Comparison of ENCODE assay signal across 14 cellular contexts in genomic region chr19:1125601-1126533, GRCh38. TPM values are rescaled to one million over a fixed set of nuclear protein-coding genes. Genes with fewer than 3 reads are reported as not detected.
DNase-seq lines count a peak whose midpoint lies in the region; ATAC-seq, FAIRE-seq and TF ChIP-seq lines count a peak whose summit lies in the region.
"Had no signal": no experiment of that assay in that cellular context is flagged by ENCODE, and none has a peak within 500 bp of the region (broad histone marks: within the 10 kb centered on the region; RNA-seq: fewer than 3 reads in every experiment).

No MANE protein-coding gene starts in this region.

- ATAC-seq in K562 = no peak
- no peak for ATAC-seq in WTC11
- no peak for ATAC-seq in GM18907 (IDR thresholded peaks at IDR 0.05; ENCODE audit: unreplicated experiment)

- H3K27me3 Mint-ChIP-seq in osteocyte (ENCODE audit: unreplicated experiment) = no peaks in the 10 kb centered on the region
- H3K27me3 Mint-ChIP-seq in WTC11 (ENCODE audit: low read depth) = no peaks in the 10 kb centered on the region
- H3K27me3 Mint-ChIP-seq: CD4-positive, CD25-positive, alpha-beta regulatory T cell had no signal

- peaks cover 34 to 79% (median 42%) of the 10 kb centered on the region in 10 experiments for H3K4me1 ChIP-seq in BLaER1 treated with 17β-estradiol and CSF1 and Interleukin-3, amounts not matched to agents 10 nM and 100 nM
- H3K4me1 ChIP-seq in K562 (replicated peaks in 1 of 2; ENCODE audit: control insufficient read depth in 2 of 2, insufficient read depth in 2 of 2, low read length in 2 of 2) (peaks cover 6 to 69% of the 10 kb centered on the region in 2 experiments; a peak in 4 of 5 replicates), uterus (no peaks in the 10 kb centered on the region)

- H3K36me3 Mint-ChIP-seq in osteocyte (ENCODE audit: unreplicated experiment) (peaks cover 10% of the 10 kb centered on the region), WTC11 (peaks cover 10% of the 10 kb centered on the region)

- no peak for TF ChIP-seq CTCF in K562 (IDR thresholded peaks at IDR 0.05 in 2 of 3, conservative IDR thresholded peaks at IDR 0.05 in 1 of 3; ENCODE audit: insufficient read depth in 2 of 3, low read depth in 1 of 3, low read length in 3 of 3)
- TF ChIP-seq CTCF in osteocyte (IDR thresholded peaks at IDR 0.05) = no peak
- no peak for TF ChIP-seq CTCF in WTC11 (IDR thresholded peaks at IDR 0.05)
- TF ChIP-seq CTCF in uterus (IDR thresholded peaks at IDR 0.05) = no peak

- no peak for TF ChIP-seq RAD21 in K562 (CRISPR knock-in tag; conservative IDR thresholded peaks at IDR 0.05 in 1 of 2, IDR thresholded peaks at IDR 0.05 in 1 of 2)

- H3K9me3 ChIP-seq in BLaER1 treated with 17β-estradiol and CSF1 and Interleukin-3, amounts not matched to agents 10 nM and 100 nM (replicated peaks in 1 of 11) = no peaks in the 10 kb centered on the region
- H3K9me3 ChIP-seq in MG63 = no peaks in the 10 kb centered on the region
- H3K9me3 ChIP-seq in K562 (replicated peaks; ENCODE audit: control insufficient read depth, insufficient read depth, low read depth, low read length) = no peaks in the 10 kb centered on the region
- H3K9me3 ChIP-seq in uterus = no peaks in the 10 kb centered on the region
- H3K9me3 ChIP-seq: ovary had no signal

- no peaks in the 10 kb centered on the region for H3K9me3 Mint-ChIP-seq in osteocyte (ENCODE audit: unreplicated experiment)
- no peaks in the 10 kb centered on the region for H3K9me3 Mint-ChIP-seq in WTC11
- H3K9me3 Mint-ChIP-seq: CD4-positive, CD25-positive, alpha-beta regulatory T cell; T-helper 1 cell treated with Interleukin-12 subunit alpha and Interleukin-12 subunit beta and Interleukin-4 antibody, amounts not matched to agents 30 μg/mL and 1 μg/mL, for 36 hours had no signal

- H3K4me3 Mint-ChIP-seq in osteocyte (ENCODE audit: unreplicated experiment) = no peak overlapping the region
- H3K4me3 Mint-ChIP-seq in WTC11 = no peak overlapping the region
- H3K4me3 Mint-ChIP-seq: T-helper 1 cell treated with Interleukin-12 subunit alpha and Interleukin-12 subunit beta and Interleukin-4 antibody, amounts not matched to agents 30 μg/mL and 1 μg/mL, for 36 hours had no signal

- peaks cover 52 to 99% (median 79%) of the 10 kb centered on the region in 11 experiments for H4K20me1 ChIP-seq in BLaER1 treated with 17β-estradiol and CSF1 and Interleukin-3, amounts not matched to agents 10 nM and 100 nM
- H4K20me1 ChIP-seq in K562 (replicated peaks; ENCODE audit: control insufficient read depth, insufficient read depth, low read length) = no peaks in the 10 kb centered on the region; the same call in 1 of the 2 replicates

- H3K27ac ChIP-seq in BLaER1 treated with 17β-estradiol and CSF1 and Interleukin-3, amounts not matched to agents 10 nM and 100 nM = peak overlapping the region; percentile 24 to 71 (median 50); a peak in 21 of 22 replicates
- H3K27ac ChIP-seq in K562 (ENCODE audit: extremely low read depth, low read depth, low read length) (no peak overlapping the region), uterus (no peak overlapping the region)
- H3K27ac ChIP-seq: ovary had no signal

- peak; percentile 42 for FAIRE-seq in K562 (lab: Jason Lieb, UNC)

- peaks cover 2% of the 10 kb centered on the region; the same call in 2 of the 3 replicates for H3K79me2 ChIP-seq in K562 (ENCODE audit: control insufficient read depth, insufficient read depth, low read length)

- H3K4me1 Mint-ChIP-seq in osteocyte (ENCODE audit: unreplicated experiment) = peaks cover 45% of the 10 kb centered on the region
- H3K4me1 Mint-ChIP-seq in WTC11 = no peaks in the 10 kb centered on the region

- CTCF ChIA-PET in K562 (lab: Yijun Ruan, JAX; ENCODE audit: low intra/inter-chr PET ratio) = interaction anchor here (0.8 kb wide), 1 partner anchor 68 kb away, joined by 4 read pairs; no protein-coding TSS in a partner anchor
- CTCF ChIA-PET in WTC11 (lab: Charles Lee) = interaction anchor here (0.6 to 1.2 kb wide), 3 partner anchors 105 to 155 kb away, joined by 3 to 6 read pairs (median 5); no protein-coding TSS in a partner anchor

- BruUV-seq in K562 (replicated peaks; lab: Mats Ljungman, UMichigan) = no TSS peak

- peak overlapping the region; percentile 48 to 99 (median 70) for H3K4me2 ChIP-seq in BLaER1 treated with 17β-estradiol and CSF1 and Interleukin-3, amounts not matched to agents 10 nM and 100 nM
- no peak overlapping the region for H3K4me2 ChIP-seq in K562 (ENCODE audit: insufficient read depth, low read length)

- DNase-seq in MG63 = peak; percentile 57
- no peak for DNase-seq in K562 (ENCODE audit: extremely low read depth in 1 of 4, low spot score in 3 of 4)
- DNase-seq in osteocyte (ENCODE audit: extremely low spot score, unreplicated experiment) = no peak
- DNase-seq in activated CD4-positive, CD25-positive, alpha-beta regulatory T cell (lab: John Stamatoyannopoulos, UW) = no peak
- DNase-seq in WTC11 (ENCODE audit: low spot score) = no peak
- DNase-seq in uterus = no peak
- DNase-seq: CD4-positive, CD25-positive, alpha-beta regulatory T cell; NCI-H2171; ovary; stimulated activated CD4-positive, alpha-beta T cell treated with anti-CD3 and anti-CD28 coated beads, Interleukin-2, amount 100 ng/mL, for 24 hours; stimulated activated naive CD4-positive, alpha-beta T cell had no signal

- peaks cover 65 to 96% (median 80%) of the 10 kb centered on the region in 11 experiments for H3K36me3 ChIP-seq in BLaER1 treated with 17β-estradiol and CSF1 and Interleukin-3, amounts not matched to agents 10 nM and 100 nM
- H3K36me3 ChIP-seq in MG63 (peaks cover 30% of the 10 kb centered on the region), K562 (ENCODE audit: control insufficient read depth, insufficient read depth, low read length) (peaks cover 56% of the 10 kb centered on the region), uterus (no peaks in the 10 kb centered on the region)
- H3K36me3 ChIP-seq: ovary had no signal

- TF ChIP-seq POLR2A in K562 (conservative IDR thresholded peaks at IDR 0.05) (no peak), uterus (IDR thresholded peaks at IDR 0.05) (no peak)

- H3K27ac Mint-ChIP-seq in osteocyte (ENCODE audit: unreplicated experiment) (peak overlapping the region; percentile 85), WTC11 (no peak overlapping the region)
- H3K27ac Mint-ChIP-seq: T-helper 1 cell treated with Interleukin-12 subunit alpha and Interleukin-12 subunit beta and Interleukin-4 antibody, amounts not matched to agents 30 μg/mL and 1 μg/mL, for 36 hours had no signal

- TF ChIP-seq EP300 in K562 (IDR thresholded peaks at IDR 0.05; ENCODE audit: low read length) = no peak

- no peak overlapping the region for H2AFZ ChIP-seq in K562 (ENCODE audit: low read depth, low read length)

- no peaks in the 10 kb centered on the region for H3K9me1 ChIP-seq in K562 (ENCODE audit: control insufficient read depth, insufficient read depth, low read length)

- H3K9ac ChIP-seq in BLaER1 treated with 17β-estradiol and CSF1 and Interleukin-3, amounts not matched to agents 10 nM and 100 nM = peak overlapping the region; percentile 16 to 70 (median 63); a peak in 21 of 22 replicates
- H3K9ac ChIP-seq in K562 (ENCODE audit: insufficient read depth in 1 of 2, low read depth in 2 of 2, low read length in 2 of 2) = peak overlapping the region in 1 of 2 experiments; percentile 82; a peak in 1 of 4 replicates

- in situ Hi-C loops in K562 (cut with MboI) = no loop called here

- H3K4me3 ChIP-seq in BLaER1 treated with 17β-estradiol and CSF1 and Interleukin-3, amounts not matched to agents 10 nM and 100 nM = peak overlapping the region in 2 of 10 experiments; percentile 28 to 33; a peak in 3 of 20 replicates
- H3K4me3 ChIP-seq in MG63 (no peak overlapping the region), K562 (no peak overlapping the region), uterus (no peak overlapping the region)
- H3K4me3 ChIP-seq: ovary had no signal

- POLR2A ChIA-PET in K562 (lab: Yijun Ruan, JAX) = interaction anchor here (0.7 kb wide), 1 partner anchor 30 kb away, joined by 3 read pairs; no protein-coding TSS in a partner anchor
- POLR2A ChIA-PET in WTC11 (lab: Charles Lee) = no interaction called here

- WGBS in K562 (ENCODE audit: insufficient coverage, low coverage, missing lambda C conversion rate) = 60% methylated on average over 34 of the region's 35 CpGs

- intact Hi-C loops in K562 (cut with micrococcal nuclease) (no loop called here), uterus (cut with DNase I; ENCODE audit: low total_unique reads) (no loop called here)

- H3K27me3 ChIP-seq in BLaER1 treated with 17β-estradiol and CSF1 and Interleukin-3, amounts not matched to agents 10 nM and 100 nM = no peaks in the 10 kb centered on the region
- no peaks in the 10 kb centered on the region for H3K27me3 ChIP-seq in MG63
- no peaks in the 10 kb centered on the region for H3K27me3 ChIP-seq in K562 (ENCODE audit: control insufficient read depth in 2 of 2, insufficient read depth in 2 of 2, low read length in 2 of 2)
- H3K27me3 ChIP-seq in uterus = no peaks in the 10 kb centered on the region
- H3K27me3 ChIP-seq: ovary had no signal

RNA-seq across cellular contexts. Expression of gene GPX4, which starts 22.1 kb away (rescaled TPM):
- 293 and 320 TPM in 2 replicates for total RNA-seq in MG63 (2014; rRNA removed; shearing (Covaris generic); ENCODE audit: low replicate concordance)
- 61.5 and 154 TPM in 2 replicates for total RNA-seq in K562 (2011; cell fraction: chromatin; rRNA removed; ENCODE audit: low replicate concordance)
- 171 and 189 TPM in 2 replicates for total RNA-seq in K562 (2011; cell fraction: nucleolus; rRNA removed)
- 129 and 161 TPM in 2 replicates for total RNA-seq in K562 (2011; cell fraction: nucleoplasm; rRNA removed)
- total RNA-seq in K562 (2014; rRNA removed) (639 and 643 TPM in 2 replicates), K562 (2014; rRNA removed; fragmentation: Illumina TruSeq; extraction: Trizol) (131 and 209 TPM in 2 replicates), K562 (2015; rRNA removed; fragmentation: Illumina TruSeq; extraction: Trizol) (349 and 395 TPM in 2 replicates), K562 (2021) (383 and 392 TPM in 2 replicates), osteocyte (349 and 354 TPM in 2 replicates), WTC11 (2021) (363 to 377 TPM (median 368 TPM) in 3 replicates), uterus (100 to 1,000 TPM in 3 of 4 donors, 10 to 100 TPM in 1; 68.2 to 357 (median 163) TPM)
- polyA plus RNA-seq in K562 (2011; rRNA removed) (223 and 286 TPM in 2 replicates), K562 (2014; fragmentation: Illumina TruSeq; extraction: Trizol) (434 and 536 TPM in 2 replicates), K562 (2014; fragmentation: Nextera tagmentation; extraction: Ambion mirVana) (100 to 1,000 TPM in 1 of 2 experiments, 10 to 100 TPM in 1; 61.4 to 125 TPM), K562 (2014; rRNA removed) (661 and 856 TPM in 2 replicates)
- 531 and 777 TPM in 2 replicates for polyA plus RNA-seq in K562 (2011; cell fraction: cytosol; rRNA removed)
- 389 and 485 TPM in 2 replicates for polyA plus RNA-seq in K562 (2011; cell fraction: nucleus; rRNA removed)
- polyA plus RNA-seq in K562 (2012) = 659 and 746 TPM in 2 replicates
- 117 and 134 TPM in 2 replicates for polyA minus RNA-seq in K562 (2011; rRNA and poly(A)+ RNA removed)
- polyA minus RNA-seq in K562 (2011; cell fraction: cytosol; rRNA and poly(A)+ RNA removed) = 191 and 300 TPM in 2 replicates
- polyA minus RNA-seq in K562 (2011; cell fraction: nucleus; rRNA and poly(A)+ RNA removed) = 54.3 and 64.1 TPM in 2 replicates

RNA-seq across cellular contexts. Expression of gene POLR2E, which starts 30.7 kb away (rescaled TPM):
- 128 and 157 TPM in 2 replicates for total RNA-seq in MG63 (2014; rRNA removed; shearing (Covaris generic); ENCODE audit: low replicate concordance)
- 38.2 and 129 TPM in 2 replicates for total RNA-seq in K562 (2011; cell fraction: chromatin; rRNA removed; ENCODE audit: low replicate concordance)
- total RNA-seq in K562 (2011; cell fraction: nucleolus; rRNA removed) = 126 and 135 TPM in 2 replicates
- 74.1 and 78.7 TPM in 2 replicates for total RNA-seq in K562 (2011; cell fraction: nucleoplasm; rRNA removed)
- total RNA-seq in K562 (2014; rRNA removed) (297 and 441 TPM in 2 replicates), K562 (2014; rRNA removed; fragmentation: Illumina TruSeq; extraction: Trizol) (40.2 and 78.0 TPM in 2 replicates), K562 (2015; rRNA removed; fragmentation: Illumina TruSeq; extraction: Trizol) (141 and 144 TPM in 2 replicates), K562 (2021) (328 and 351 TPM in 2 replicates), osteocyte (156 and 168 TPM in 2 replicates), WTC11 (2021) (275 to 291 TPM (median 287 TPM) in 3 replicates), uterus (100 to 1,000 TPM in 1 of 4 donors, 10 to 100 TPM in 3; 13.6 to 112 (median 59.8) TPM)
- polyA plus RNA-seq in K562 (2011; rRNA removed) (244 and 334 TPM in 2 replicates), K562 (2014; fragmentation: Illumina TruSeq; extraction: Trizol) (267 and 448 TPM in 2 replicates), K562 (2014; fragmentation: Nextera tagmentation; extraction: Ambion mirVana) (10 to 100 TPM in 1 of 2 experiments, 1 to 10 TPM in 1; 3.4 to 32.5 TPM), K562 (2014; rRNA removed) (413 and 438 TPM in 2 replicates)
- 305 and 616 TPM in 2 replicates for polyA plus RNA-seq in K562 (2011; cell fraction: cytosol; rRNA removed)
- polyA plus RNA-seq in K562 (2011; cell fraction: nucleus; rRNA removed) = 112 and 143 TPM in 2 replicates
- polyA plus RNA-seq in K562 (2012) = 291 and 445 TPM in 2 replicates
- 36.0 and 77.6 TPM in 2 replicates for polyA minus RNA-seq in K562 (2011; rRNA and poly(A)+ RNA removed)
- 127 and 173 TPM in 2 replicates for polyA minus RNA-seq in K562 (2011; cell fraction: cytosol; rRNA and poly(A)+ RNA removed)
- polyA minus RNA-seq in K562 (2011; cell fraction: nucleus; rRNA and poly(A)+ RNA removed) = 45.4 and 50.5 TPM in 2 replicates

RNA-seq across cellular contexts. Expression of gene SBNO2, which starts 48.2 kb away (rescaled TPM):
- 15.6 and 22.7 TPM in 2 replicates for total RNA-seq in MG63 (2014; rRNA removed; shearing (Covaris generic); ENCODE audit: low replicate concordance)
- 26.2 and 103 TPM in 2 replicates for total RNA-seq in K562 (2011; cell fraction: chromatin; rRNA removed; ENCODE audit: low replicate concordance)
- 64.1 and 67.7 TPM in 2 replicates for total RNA-seq in K562 (2011; cell fraction: nucleolus; rRNA removed)
- 28.6 and 30.7 TPM in 2 replicates for total RNA-seq in K562 (2011; cell fraction: nucleoplasm; rRNA removed)
- total RNA-seq in K562 (2014; rRNA removed) (18.6 and 23.1 TPM in 2 replicates), K562 (2014; rRNA removed; fragmentation: Illumina TruSeq; extraction: Trizol) (4.0 and 6.3 TPM in 2 replicates), K562 (2015; rRNA removed; fragmentation: Illumina TruSeq; extraction: Trizol) (6.7 and 7.8 TPM in 2 replicates), K562 (2021) (46.2 and 49.0 TPM in 2 replicates), osteocyte (57.1 and 61.6 TPM in 2 replicates), WTC11 (2021) (40.7 to 57.3 TPM (median 48.0 TPM) in 3 replicates), uterus (100 to 1,000 TPM in 1 of 4 donors, 10 to 100 TPM in 1, 1 to 10 TPM in 2; 4.4 to 107 (median 10.7) TPM)
- polyA plus RNA-seq in K562 (2011; rRNA removed) (6.7 and 9.3 TPM in 2 replicates), K562 (2014; fragmentation: Illumina TruSeq; extraction: Trizol) (5.2 and 13.0 TPM in 2 replicates), K562 (2014; fragmentation: Nextera tagmentation; extraction: Ambion mirVana) (under 1 TPM; 0.01 to 0.04 TPM), K562 (2014; rRNA removed) (21.5 and 23.1 TPM in 2 replicates)
- 7.4 and 14.1 TPM in 2 replicates for polyA plus RNA-seq in K562 (2011; cell fraction: cytosol; rRNA removed)
- polyA plus RNA-seq in K562 (2011; cell fraction: nucleus; rRNA removed) = 45.7 and 79.0 TPM in 2 replicates
- polyA plus RNA-seq in K562 (2012) = 20.3 and 27.1 TPM in 2 replicates
- polyA minus RNA-seq in K562 (2011; rRNA and poly(A)+ RNA removed) = 3.7 and 8.1 TPM in 2 replicates
- 16.7 and 22.1 TPM in 2 replicates for polyA minus RNA-seq in K562 (2011; cell fraction: cytosol; rRNA and poly(A)+ RNA removed)
- 20.7 and 21.3 TPM in 2 replicates for polyA minus RNA-seq in K562 (2011; cell fraction: nucleus; rRNA and poly(A)+ RNA removed)

RNA-seq across cellular contexts. Expression of gene ARHGAP45, which starts 58.9 kb away (rescaled TPM):
- total RNA-seq in MG63 (2014; rRNA removed; shearing (Covaris generic); ENCODE audit: low replicate concordance) = not detected in 2 replicates
- 25.6 and 81.0 TPM in 2 replicates for total RNA-seq in K562 (2011; cell fraction: chromatin; rRNA removed; ENCODE audit: low replicate concordance)
- 39.0 and 49.5 TPM in 2 replicates for total RNA-seq in K562 (2011; cell fraction: nucleolus; rRNA removed)
- 22.7 and 24.1 TPM in 2 replicates for total RNA-seq in K562 (2011; cell fraction: nucleoplasm; rRNA removed)
- 22.1 and 31.1 TPM in 2 replicates for total RNA-seq in K562 (2014; rRNA removed)
- 1.0 and 1.8 TPM in 2 replicates for total RNA-seq in K562 (2014; rRNA removed; fragmentation: Illumina TruSeq; extraction: Trizol)
- total RNA-seq in K562 (2015; rRNA removed; fragmentation: Illumina TruSeq; extraction: Trizol) = 4.2 and 6.0 TPM in 2 replicates
- 18.0 and 19.9 TPM in 2 replicates for total RNA-seq in K562 (2021)
- polyA plus RNA-seq in K562 (2011; rRNA removed) = 4.4 and 7.6 TPM in 2 replicates
- polyA plus RNA-seq in K562 (2011; cell fraction: cytosol; rRNA removed) = 5.6 and 12.6 TPM in 2 replicates
- 17.8 and 38.7 TPM in 2 replicates for polyA plus RNA-seq in K562 (2011; cell fraction: nucleus; rRNA removed)
- polyA plus RNA-seq in K562 (2012) = 15.0 and 15.2 TPM in 2 replicates
- 1.9 and 6.9 TPM in 2 replicates for polyA plus RNA-seq in K562 (2014; fragmentation: Illumina TruSeq; extraction: Trizol)
- under 1 TPM; 0.08 to 0.63 TPM for polyA plus RNA-seq in K562 (2014; fragmentation: Nextera tagmentation; extraction: Ambion mirVana)
- 16.3 and 20.2 TPM in 2 replicates for polyA plus RNA-seq in K562 (2014; rRNA removed)
- 1.7 and 2.0 TPM in 2 replicates for polyA minus RNA-seq in K562 (2011; rRNA and poly(A)+ RNA removed)
- 6.2 and 8.5 TPM in 2 replicates for polyA minus RNA-seq in K562 (2011; cell fraction: cytosol; rRNA and poly(A)+ RNA removed)
- polyA minus RNA-seq in K562 (2011; cell fraction: nucleus; rRNA and poly(A)+ RNA removed) = 5.5 and 6.6 TPM in 2 replicates
- 0.67 and 0.99 TPM in 2 replicates for total RNA-seq in osteocyte
- total RNA-seq in WTC11 (2021) = 40.9 to 46.4 TPM (median 44.1 TPM) in 3 replicates
- 100 to 1,000 TPM in 1 of 4 donors, 1 to 10 TPM in 3; 4.1 to 154 (median 8.6) TPM for total RNA-seq in uterus

Comparison
In these comparisons a context has a peak if more than half of its experiments do, and no peak if none do; other contexts are left out.
1. H3K27ac ChIP-seq: peak in BLaER1 treated with 17β-estradiol and CSF1 and Interleukin-3, amounts not matched to agents 10 nM and 100 nM (11 of 11); none in K562 (single experiment) and uterus (0 of 2).